12 cellular contexts compared by ENCODE assay signal in the genomic region with DNA sequence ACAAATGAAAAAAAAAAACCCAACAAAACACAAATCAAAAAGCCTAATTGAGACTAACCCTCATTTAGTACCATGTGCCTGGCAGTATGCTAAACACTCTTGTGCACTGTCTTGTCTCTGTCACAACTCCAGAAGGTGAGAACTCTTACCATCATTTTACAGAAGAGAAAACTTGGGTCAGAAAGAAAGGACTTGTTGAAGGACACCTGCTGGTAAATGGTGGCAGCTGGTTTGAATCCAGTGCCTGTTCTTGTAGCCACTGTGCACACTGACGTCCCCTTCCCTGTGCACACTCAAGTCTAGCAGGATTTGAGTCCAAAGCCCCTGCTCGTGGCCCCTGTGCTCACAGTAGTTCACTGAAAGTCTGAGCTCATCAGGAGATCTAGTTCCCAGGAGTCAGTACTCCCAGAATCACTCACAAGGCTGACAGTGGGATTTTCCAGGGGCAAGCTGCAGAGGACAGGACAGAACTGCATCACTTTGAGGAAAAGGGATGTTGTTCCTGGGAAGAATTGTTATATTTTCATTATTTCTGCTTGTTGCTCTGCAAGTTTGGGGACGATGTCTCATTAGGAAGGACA. TPM values are rescaled to one million over a fixed set of nuclear protein-coding genes. Genes with fewer than 3 reads are reported as not detected.
DNase-seq lines count a peak whose midpoint lies in the region; ATAC-seq and TF ChIP-seq lines count a peak whose summit lies in the region.
"Had no signal": no experiment of that assay in that cellular context is flagged by ENCODE, and none has a peak within 500 bp of the region (broad histone marks: within the 10 kb centered on the region; RNA-seq: fewer than 3 reads in every experiment).

No MANE protein-coding gene starts in this region.

- H3K4me1 ChIP-seq in Karpas-422 (ENCODE audit: low read length) (peaks cover 40% of the 10 kb centered on the region), hepatocyte (ENCODE audit: insufficient read depth) (peaks cover 3% of the 10 kb centered on the region)

- H3K9me2 ChIP-seq in Karpas-422 (replicated peaks; ENCODE audit: insufficient read depth, low read length) (no peaks in the 10 kb centered on the region), hepatocyte (replicated peaks; ENCODE audit: insufficient read depth) (no peaks in the 10 kb centered on the region)

- H3K27ac ChIP-seq in Karpas-422 (ENCODE audit: low read length) = no peak overlapping the region
- no peak overlapping the region for H3K27ac ChIP-seq in hepatocyte
- H3K27ac ChIP-seq: SJSA1 had no signal

- H3K79me2 ChIP-seq in Karpas-422 (ENCODE audit: low read length) = no peaks in the 10 kb centered on the region
- no peaks in the 10 kb centered on the region for H3K79me2 ChIP-seq in hepatocyte

- DNase-seq in activated CD4-positive, alpha-beta T cell treated with anti-CD3 and anti-CD28 coated beads, Interleukin-2, amount 10 ng/mL, durations not matched to agents 7 days and 5 days = peak; percentile 24
- DNase-seq in activated CD4-positive, alpha-beta T cell treated with anti-CD3 and anti-CD28 coated beads, Interleukin-2, amount 50 U/mL, for 1 hour = no peak
- DNase-seq in Karpas-422 (peak; percentile 69), natural killer cell (no peak), hepatocyte (ENCODE audit: low spot score) (no peak), NCI-H146 treated with DMSO at 0.1 percent for 48 hours (lab: John Stamatoyannopoulos, UW; ENCODE audit: unreplicated experiment) (no peak)
- DNase-seq: ACHN; amygdala; effector CD8-positive, alpha-beta T cell had no signal

- H3K9ac ChIP-seq in Karpas-422 (ENCODE audit: low read length) = no peak overlapping the region

- H3K27me3 ChIP-seq in Karpas-422 (ENCODE audit: low read length) = no peaks in the 10 kb centered on the region
- no peaks in the 10 kb centered on the region for H3K27me3 ChIP-seq in hepatocyte
- H3K27me3 ChIP-seq: SJSA1 had no signal

- no peaks in the 10 kb centered on the region for H3K9me3 ChIP-seq in Karpas-422 (ENCODE audit: low read length)
- H3K9me3 ChIP-seq in hepatocyte (ENCODE audit: low read depth) = no peaks in the 10 kb centered on the region
- H3K9me3 ChIP-seq: SJSA1 had no signal

- no peaks in the 10 kb centered on the region for H3K36me3 Mint-ChIP-seq in activated CD4-positive, alpha-beta T cell treated with anti-CD3 and anti-CD28 coated beads, Interleukin-2, amount 10 ng/mL, durations not matched to agents 7 days and 5 days (ENCODE audit: low read depth)
- no peaks in the 10 kb centered on the region for H3K36me3 Mint-ChIP-seq in natural killer cell

- H3K4me3 ChIP-seq in Karpas-422 (ENCODE audit: low read length) (no peak overlapping the region), hepatocyte (no peak overlapping the region)
- H3K4me3 ChIP-seq: SJSA1 had no signal

- intact Hi-C loops in natural killer cell (cut with micrococcal nuclease) = no loop called here

- no peak overlapping the region for H3K4me3 Mint-ChIP-seq in activated CD4-positive, alpha-beta T cell treated with anti-CD3 and anti-CD28 coated beads, Interleukin-2, amount 10 ng/mL, durations not matched to agents 7 days and 5 days
- no peak overlapping the region for H3K4me3 Mint-ChIP-seq in natural killer cell

- H2AFZ ChIP-seq in Karpas-422 (ENCODE audit: low read length) (no peak overlapping the region), hepatocyte (no peak overlapping the region)

- H4K20me1 ChIP-seq in Karpas-422 (ENCODE audit: insufficient read depth, low read depth, low read length) (no peaks in the 10 kb centered on the region), hepatocyte (ENCODE audit: insufficient read depth, poor library complexity, severe bottlenecking) (no peaks in the 10 kb centered on the region)

- H3K36me3 ChIP-seq in Karpas-422 (ENCODE audit: insufficient read depth, low read length) (no peaks in the 10 kb centered on the region), hepatocyte (replicated peaks; ENCODE audit: insufficient read depth, low read depth) (no peaks in the 10 kb centered on the region)
- H3K36me3 ChIP-seq: SJSA1 had no signal

- ATAC-seq in GM21390 (IDR thresholded peaks at IDR 0.05; ENCODE audit: unreplicated experiment) (peak; percentile 38), natural killer cell (peak in 2 of 3 donors; percentile 27 to 30), HG03135 (IDR thresholded peaks at IDR 0.05; ENCODE audit: unreplicated experiment) (no peak)

- no peak for TF ChIP-seq CTCF in natural killer cell (IDR thresholded peaks at IDR 0.05)
- no peak for TF ChIP-seq CTCF in hepatocyte (IDR thresholded peaks at IDR 0.05; ENCODE audit: poor library complexity)

- H3K4me2 ChIP-seq in Karpas-422 (ENCODE audit: low read depth, low read length, poor library complexity, severe bottlenecking) (no peak overlapping the region), hepatocyte (no peak overlapping the region)

- H3K9me3 Mint-ChIP-seq in activated CD4-positive, alpha-beta T cell treated with anti-CD3 and anti-CD28 coated beads, Interleukin-2, amount 10 ng/mL, durations not matched to agents 7 days and 5 days = no peaks in the 10 kb centered on the region
- no peaks in the 10 kb centered on the region for H3K9me3 Mint-ChIP-seq in natural killer cell

- CTCF ChIA-PET in activated CD4-positive, alpha-beta T cell treated with anti-CD3 and anti-CD28 coated beads, Interleukin-2, amount 10 ng/mL, durations not matched to agents 7 days and 5 days (lab: Charles Lee) = interaction anchor here (0.7 to 5.9 kb wide), 4 partner anchors 10 to 421 kb away, joined by 3 to 54 read pairs (median 6); a partner anchor contains a TSS

- peaks cover 31% of the 10 kb centered on the region for H3K4me1 Mint-ChIP-seq in activated CD4-positive, alpha-beta T cell treated with anti-CD3 and anti-CD28 coated beads, Interleukin-2, amount 10 ng/mL, durations not matched to agents 7 days and 5 days
- H3K4me1 Mint-ChIP-seq in natural killer cell = peaks cover 9 to 10% of the 10 kb centered on the region in 2 donors

- POLR2A ChIA-PET in activated CD4-positive, alpha-beta T cell treated with anti-CD3 and anti-CD28 coated beads, Interleukin-2, amount 10 ng/mL, durations not matched to agents 7 days and 5 days (lab: Charles Lee) = no interaction called here

- WGBS in hepatocyte (ENCODE audit: low lambda C conversion rate, missing lambda C conversion rate) = 84% methylated on average over 3 of the region's 3 CpGs

- peaks cover 3% of the 10 kb centered on the region for H3K27me3 Mint-ChIP-seq in activated CD4-positive, alpha-beta T cell treated with anti-CD3 and anti-CD28 coated beads, Interleukin-2, amount 10 ng/mL, durations not matched to agents 7 days and 5 days
- peaks cover 0 to 4% of the 10 kb centered on the region in 2 donors for H3K27me3 Mint-ChIP-seq in natural killer cell (ENCODE audit: low read depth in 2 of 2)

- H3K27ac Mint-ChIP-seq in activated CD4-positive, alpha-beta T cell treated with anti-CD3 and anti-CD28 coated beads, Interleukin-2, amount 10 ng/mL, durations not matched to agents 7 days and 5 days = no peak overlapping the region
- no peak overlapping the region for H3K27ac Mint-ChIP-seq in natural killer cell

RNA-seq across cellular contexts. Expression of a gene that starts 43.0 kb away (rescaled TPM):
- total RNA-seq in activated CD4-positive, alpha-beta T cell treated with anti-CD3 and anti-CD28 coated beads, Interleukin-2, amount 10 ng/mL, durations not matched to agents 7 days and 5 days = 10 to 100 TPM; 56.0 to 62.4 TPM
- 57.6 and 127 TPM in 2 replicates for total RNA-seq in Karpas-422 (2014; rRNA removed; shearing (Covaris generic); ENCODE audit: low replicate concordance)
- total RNA-seq in natural killer cell = 10 to 100 TPM; 38.2 to 76.9 (median 51.9) TPM
- 236 and 281 TPM in 2 replicates for total RNA-seq in hepatocyte
- polyA plus RNA-seq in hepatocyte = 155 and 208 TPM in 2 replicates

RNA-seq across cellular contexts. Expression of a gene that starts 53.5 kb away (rescaled TPM):
- total RNA-seq in activated CD4-positive, alpha-beta T cell treated with anti-CD3 and anti-CD28 coated beads, Interleukin-2, amount 10 ng/mL, durations not matched to agents 7 days and 5 days = 100 to 1,000 TPM; 167 to 184 TPM
- total RNA-seq in Karpas-422 (2014; rRNA removed; shearing (Covaris generic); ENCODE audit: low replicate concordance) = 34.5 and 58.7 TPM in 2 replicates
- total RNA-seq in natural killer cell (10 to 100 TPM; 47.6 to 87.5 (median 76.3) TPM), hepatocyte (33.9 and 37.6 TPM in 2 replicates)
- 18.3 and 23.4 TPM in 2 replicates for polyA plus RNA-seq in hepatocyte

Comparison
In these comparisons a context has a peak if more than half of its experiments do, and no peak if none do; other contexts are left out.
1. DNase-seq: peak in activated CD4-positive, alpha-beta T cell treated with anti-CD3 and anti-CD28 coated beads, Interleukin-2, amount 10 ng/mL, durations not matched to agents 7 days and 5 days (single experiment) and Karpas-422 (single experiment); none in activated CD4-positive, alpha-beta T cell treated with anti-CD3 and anti-CD28 coated beads, Interleukin-2, amount 50 U/mL, for 1 hour (single experiment), natural killer cell (single experiment), hepatocyte (single experiment) and NCI-H146 treated with DMSO at 0.1 percent for 48 hours (single experiment).